In the genomic region with DNA sequence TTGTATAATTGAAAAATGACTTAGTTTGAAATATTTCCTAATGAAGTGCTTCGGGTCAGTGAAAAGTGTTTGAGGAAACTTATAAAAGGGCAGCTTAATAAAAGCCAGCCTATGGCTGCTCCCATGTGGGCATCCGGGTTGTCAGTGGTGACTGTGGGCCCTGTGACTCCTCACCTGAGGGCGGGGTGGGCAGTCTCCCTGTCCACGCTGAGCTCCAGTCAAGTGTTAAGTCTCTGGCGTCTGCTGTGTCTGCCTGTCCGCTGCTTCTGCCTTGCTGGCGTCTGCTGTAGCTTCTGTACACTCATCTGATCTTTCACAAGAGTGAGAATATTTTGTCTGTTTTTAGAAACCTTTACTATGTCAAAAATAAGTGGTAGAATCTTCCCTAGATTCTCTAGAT, we compare ENCODE assay signal across 25 cellular contexts. TPM values are rescaled to one million over a fixed set of nuclear protein-coding genes. Genes with fewer than 3 reads are reported as not detected.
DNase-seq lines count a peak whose midpoint lies in the region; ATAC-seq, FAIRE-seq and TF ChIP-seq lines count a peak whose summit lies in the region.
"Had no signal": no experiment of that assay in that cellular context is flagged by ENCODE, and none has a peak within 500 bp of the region (broad histone marks: within the 10 kb centered on the region; RNA-seq: fewer than 3 reads in every experiment).

No MANE protein-coding gene starts in this region.

- H3K79me2 ChIP-seq in mammary epithelial cell (ENCODE audit: insufficient read depth, low read length) (peaks cover 98% of the 10 kb centered on the region), astrocyte (ENCODE audit: insufficient read depth, low read length) (peaks cover 98% of the 10 kb centered on the region), neural progenitor cell (ENCODE audit: low read depth) (peaks cover 93% of the 10 kb centered on the region)

- no peak overlapping the region for H3K4me2 ChIP-seq in mammary epithelial cell (ENCODE audit: insufficient read depth, low read depth, low read length)
- H3K4me2 ChIP-seq in astrocyte (ENCODE audit: low read length): no peak overlapping the region
- H3K4me2 ChIP-seq in neural progenitor cell: no peak overlapping the region
- H3K4me2 ChIP-seq: PC-9 had no signal

- H3K27ac Mint-ChIP-seq in MCF 10A (ENCODE audit: low read depth, unreplicated experiment): peak overlapping the region; percentile 82
- H3K27ac Mint-ChIP-seq in astrocyte (ENCODE audit: unreplicated experiment): no peak overlapping the region
- no peak overlapping the region for H3K27ac Mint-ChIP-seq in neural progenitor cell
- H3K27ac Mint-ChIP-seq: H9 had no signal

- H3K9me3 Mint-ChIP-seq in MCF 10A (ENCODE audit: unreplicated experiment) (no peaks in the 10 kb centered on the region), astrocyte (ENCODE audit: unreplicated experiment) (no peaks in the 10 kb centered on the region), neural progenitor cell (no peaks in the 10 kb centered on the region)
- H3K9me3 Mint-ChIP-seq: H9 had no signal

- no peaks in the 10 kb centered on the region for H3K9me3 ChIP-seq in mammary epithelial cell (replicated peaks; ENCODE audit: insufficient read depth, low read length)
- H3K9me3 ChIP-seq in astrocyte (ENCODE audit: insufficient read depth, low read depth, low read length): no peaks in the 10 kb centered on the region
- no peaks in the 10 kb centered on the region for H3K9me3 ChIP-seq in neural progenitor cell (ENCODE audit: low read depth)

- no peak for TF ChIP-seq CTCF in MCF 10A (IDR thresholded peaks at IDR 0.05; ENCODE audit: unreplicated experiment)
- TF ChIP-seq CTCF in mammary epithelial cell (conservative IDR thresholded peaks at IDR 0.05 in 1 of 2, IDR thresholded peaks at IDR 0.05 in 1 of 2; ENCODE audit: extremely low read depth in 1 of 2, insufficient read depth in 1 of 2, low read depth in 1 of 2, low read length in 2 of 2): no peak
- TF ChIP-seq CTCF in astrocyte (IDR thresholded peaks at IDR 0.05; ENCODE audit: insufficient read depth, low read depth, low read length): no peak
- no peak for TF ChIP-seq CTCF in neural progenitor cell (IDR thresholded peaks at IDR 0.05)

- intact Hi-C loops in MCF 10A (cut with micrococcal nuclease) (no loop called here), mammary epithelial cell (cut with micrococcal nuclease) (no loop called here)

- dilution Hi-C loops in mammary epithelial cell (cut with HindIII; ENCODE audit: low sequenced_read_pairs): no loop called here

- no peak overlapping the region for H3K9ac ChIP-seq in mammary epithelial cell (ENCODE audit: insufficient read depth, low read length)
- no peak overlapping the region for H3K9ac ChIP-seq in astrocyte (ENCODE audit: low read length)
- peak overlapping the region; percentile 45 for H3K9ac ChIP-seq in neural progenitor cell
- H3K9ac ChIP-seq: GM23248 had no signal

- POLR2A ChIA-PET in MCF 10A (lab: Yijun Ruan, JAX): interaction anchor here (0.6 to 2.2 kb wide), 4 partner anchors 26 to 189 kb away, joined by 3 to 9 read pairs (median 4); a partner anchor contains a TSS

- no peak for FAIRE-seq in astrocyte (lab: Jason Lieb, UNC)
- FAIRE-seq: HepG2, K562 had no signal

- ATAC-seq in GM19467 (IDR thresholded peaks at IDR 0.05; ENCODE audit: unreplicated experiment): no peak
- ATAC-seq: HepG2, K562 had no signal

- DNase-seq in MCF 10A (ENCODE audit: unreplicated experiment): no peak
- DNase-seq in mammary epithelial cell: no peak
- no peak for DNase-seq in astrocyte (ENCODE audit: low read depth)
- DNase-seq in neural progenitor cell (ENCODE audit: low spot score): no peak
- DNase-seq in amniotic stem cell (lab: John Stamatoyannopoulos, UW): no peak
- no peak for DNase-seq in NCI-H2081 treated with DMSO at 0.1 percent for 48 hours (lab: John Stamatoyannopoulos, UW)
- no peak for DNase-seq in DMS 273 treated with DMSO at 0.1 percent for 48 hours (lab: John Stamatoyannopoulos, UW)
- DNase-seq: AML-193, DMS79, GM23248, H9, MM.1S, NCI-H1092, NCI-H1436, NCI-H1930, NCI-H2227 treated with DMSO at 0.1 percent for 48 hours, NCI-H510A, PC-9 had no signal

- H3F3A ChIP-seq in neural progenitor cell (ENCODE audit: low read depth): no peaks in the 10 kb centered on the region

- H3K27me3 ChIP-seq in mammary epithelial cell (ENCODE audit: insufficient read depth, low read length): no peaks in the 10 kb centered on the region
- no peaks in the 10 kb centered on the region for H3K27me3 ChIP-seq in astrocyte (ENCODE audit: insufficient read depth, low read length)
- H3K27me3 ChIP-seq in neural progenitor cell: no peaks in the 10 kb centered on the region

- H3K4me3 Mint-ChIP-seq in MCF 10A (ENCODE audit: unreplicated experiment): no peak overlapping the region
- peak overlapping the region; percentile 46 for H3K4me3 Mint-ChIP-seq in astrocyte (ENCODE audit: unreplicated experiment)
- no peak overlapping the region for H3K4me3 Mint-ChIP-seq in neural progenitor cell
- H3K4me3 Mint-ChIP-seq: H9 had no signal

- H3K4me3 ChIP-seq in mammary epithelial cell (replicated peaks in 1 of 3; ENCODE audit: insufficient read depth in 1 of 3, low read depth in 2 of 3, low read length in 3 of 3) (no peak overlapping the region), astrocyte (ENCODE audit: insufficient read depth, low read depth, low read length) (no peak overlapping the region), neural progenitor cell (no peak overlapping the region)
- H3K4me3 ChIP-seq: GM23248, K562, PC-9 had no signal

- BruUV-seq in MCF 10A (replicated peaks; lab: Mats Ljungman, UMichigan) (no TSS peak), mammary epithelial cell (replicated peaks; lab: Mats Ljungman, UMichigan) (no TSS peak)

- peaks cover 9% of the 10 kb centered on the region for H3K36me3 Mint-ChIP-seq in MCF 10A (ENCODE audit: insufficient read depth, unreplicated experiment)
- H3K36me3 Mint-ChIP-seq in astrocyte (ENCODE audit: low read depth, unreplicated experiment): peaks cover 2% of the 10 kb centered on the region
- no peaks in the 10 kb centered on the region for H3K36me3 Mint-ChIP-seq in neural progenitor cell

- H3K4me1 ChIP-seq in mammary epithelial cell (ENCODE audit: insufficient read depth, low read length) (peaks cover 22% of the 10 kb centered on the region), astrocyte (ENCODE audit: insufficient read depth, low read length) (peaks cover 12% of the 10 kb centered on the region), neural progenitor cell (no peaks in the 10 kb centered on the region)

- H2AFZ ChIP-seq in mammary epithelial cell (ENCODE audit: low read depth, low read length) (no peak overlapping the region), astrocyte (ENCODE audit: low read depth, low read length) (no peak overlapping the region), neural progenitor cell (replicated peaks) (no peak overlapping the region)
- H2AFZ ChIP-seq: GM23248, PC-9 had no signal

- in situ Hi-C loops in mammary epithelial cell (cut with MboI; ENCODE audit: low sequenced_read_pairs in 2 of 2): no loop called here

- H3K36me3 ChIP-seq in mammary epithelial cell (ENCODE audit: insufficient read depth, low read length) (no peaks in the 10 kb centered on the region), astrocyte (ENCODE audit: insufficient read depth, low read length) (peaks cover 3% of the 10 kb centered on the region), neural progenitor cell (no peaks in the 10 kb centered on the region)

- H4K20me1 ChIP-seq in mammary epithelial cell (ENCODE audit: insufficient read depth, low read length) (peaks cover 2% of the 10 kb centered on the region), astrocyte (ENCODE audit: insufficient read depth, low read length) (peaks cover 77% of the 10 kb centered on the region), neural progenitor cell (ENCODE audit: low read depth) (no peaks in the 10 kb centered on the region)

- H3K4me1 Mint-ChIP-seq in MCF 10A (ENCODE audit: insufficient read depth, unreplicated experiment) (peaks cover 11% of the 10 kb centered on the region), astrocyte (ENCODE audit: low read depth, unreplicated experiment) (peaks cover 25% of the 10 kb centered on the region), neural progenitor cell (no peaks in the 10 kb centered on the region)
- H3K4me1 Mint-ChIP-seq: H9 had no signal

- H3K27ac ChIP-seq in mammary epithelial cell (ENCODE audit: insufficient read depth, low read depth, low read length) (no peak overlapping the region), astrocyte (ENCODE audit: low read depth, low read length) (no peak overlapping the region), neural progenitor cell (no peak overlapping the region)
- H3K27ac ChIP-seq: C4-2B, GM23248, HL-60 had no signal

- H3K27me3 Mint-ChIP-seq in MCF 10A (ENCODE audit: insufficient read depth, unreplicated experiment) (no peaks in the 10 kb centered on the region), astrocyte (ENCODE audit: low read depth, unreplicated experiment) (no peaks in the 10 kb centered on the region), neural progenitor cell (ENCODE audit: insufficient read depth, low read depth) (no peaks in the 10 kb centered on the region)

- WGBS in mammary epithelial cell (ENCODE audit: low coverage, missing lambda C conversion rate): 100% methylated on average over 2 of the region's 7 CpGs

- CTCF ChIA-PET in MCF 10A (lab: Yijun Ruan, JAX): interaction anchor here (0.6 to 0.7 kb wide), 3 partner anchors 15 to 243 kb away, joined by 3 read pairs; no protein-coding TSS in a partner anchor
- CTCF ChIA-PET in mammary epithelial cell (lab: Charles Lee; ENCODE audit: low non-redundant PET): no interaction called here

RNA-seq across cellular contexts. Expression of a gene that starts 7.1 kb away (rescaled TPM):
- total RNA-seq in MCF 10A (2022) (141 and 150 TPM in 2 replicates), mammary epithelial cell (100 to 1,000 TPM; 242 to 252 TPM), astrocyte (313 and 317 TPM in 2 replicates), neural progenitor cell (ENCODE audit: low replicate concordance) (49.7 and 64.6 TPM in 2 replicates)
- 162 TPM for polyA plus RNA-seq in mammary epithelial cell
- 88.4 TPM for polyA minus RNA-seq in mammary epithelial cell

RNA-seq across cellular contexts. Expression of a gene that starts 59.8 kb away (rescaled TPM):
- total RNA-seq in MCF 10A (2022) (2.4 and 3.5 TPM in 2 replicates), mammary epithelial cell (1 to 10 TPM; 1.5 to 3.8 TPM), astrocyte (0.36 and 0.61 TPM in 2 replicates), neural progenitor cell (ENCODE audit: low replicate concordance) (14.8 and 19.3 TPM in 2 replicates)
- 3.1 TPM for polyA plus RNA-seq in mammary epithelial cell
- polyA minus RNA-seq in mammary epithelial cell: not detected
- total RNA-seq: A172, GM23248, LHCN-M2 had no signal
